Comparison of ENCODE assay signal across 7 cellular contexts in the genomic region with DNA sequence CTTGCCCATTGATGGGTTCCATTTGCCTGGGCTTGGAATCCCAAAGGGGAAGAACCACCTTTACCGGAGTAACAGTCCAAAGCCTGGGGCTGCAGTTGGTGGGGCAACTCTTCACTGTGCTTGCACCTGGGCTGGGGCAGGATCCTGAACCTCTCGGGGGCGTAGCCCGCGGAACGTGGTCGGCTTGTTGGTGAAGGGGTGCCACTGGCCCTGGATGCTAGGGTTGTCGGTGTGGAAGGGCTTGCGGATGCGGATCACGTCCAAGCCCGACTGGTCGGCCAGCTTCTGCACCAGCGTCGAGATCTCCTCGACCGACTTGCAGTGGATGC. TPM values are rescaled to one million over a fixed set of nuclear protein-coding genes. Genes with fewer than 3 reads are reported as not detected.
A peak's percentile ranks its signal among the peaks of the same experiment; 100 is the strongest.
DNase-seq lines count a peak whose midpoint lies in the region; ATAC-seq and TF ChIP-seq lines count a peak whose summit lies in the region.

No MANE protein-coding gene starts in this region.

- peaks cover 15 to 68% (median 59%) of the 10 kb centered on the region in 4 donors for H3K36me3 ChIP-seq in stomach

- no peak overlapping the region for H3K27ac Mint-ChIP-seq in activated T-helper 2 cell treated with anti-CD3 and anti-CD28 coated beads, Interferon-gamma antibody, Interleukin-2, Interleukin-4, amounts not matched to agents 10 μg/mL and 5 μg/mL and 100 μg/mL, durations not matched to agents 14 hours and 24 hours and 36 hours
- H3K27ac Mint-ChIP-seq in immature natural killer cell = peak overlapping the region in 4 of 6 donors; percentile 60 to 89 (median 84)

- peaks cover 36% of the 10 kb centered on the region for H3K36me3 Mint-ChIP-seq in activated T-helper 2 cell treated with anti-CD3 and anti-CD28 coated beads, Interferon-gamma antibody, Interleukin-2, Interleukin-4, amounts not matched to agents 10 μg/mL and 5 μg/mL and 100 μg/mL, durations not matched to agents 14 hours and 24 hours and 36 hours (ENCODE audit: low read depth)
- H3K36me3 Mint-ChIP-seq in immature natural killer cell = peaks cover 20 to 27% (median 23%) of the 10 kb centered on the region in 3 donors

- intact Hi-C loops in activated T-helper 2 cell treated with anti-CD3 and anti-CD28 coated beads, Interferon-gamma antibody, Interleukin-2, Interleukin-4, amounts not matched to agents 10 μg/mL and 5 μg/mL and 100 μg/mL, durations not matched to agents 14 hours and 24 hours and 36 hours (cut with micrococcal nuclease) = no loop called here
- intact Hi-C loops in stomach (cut with DNase I; ENCODE audit: low total_unique reads) = no loop called here

- TF ChIP-seq POLR2A in stomach (IDR thresholded peaks at IDR 0.05) = no peak

- H3K4me1 Mint-ChIP-seq in activated T-helper 2 cell treated with anti-CD3 and anti-CD28 coated beads, Interferon-gamma antibody, Interleukin-2, Interleukin-4, amounts not matched to agents 10 μg/mL and 5 μg/mL and 100 μg/mL, durations not matched to agents 14 hours and 24 hours and 36 hours (ENCODE audit: low read depth) = peaks cover 15% of the 10 kb centered on the region
- peaks cover 26 to 28% of the 10 kb centered on the region in 2 donors for H3K4me1 Mint-ChIP-seq in immature natural killer cell

- peaks cover 21 to 52% (median 44%) of the 10 kb centered on the region in 4 donors for H3K4me1 ChIP-seq in stomach

- no peak for TF ChIP-seq EP300 in stomach (IDR thresholded peaks at IDR 0.05)

- H3K27ac ChIP-seq in stomach = peak overlapping the region in 4 of 5 donors; percentile 75 to 86 (median 82)

- H3K9me3 Mint-ChIP-seq in activated T-helper 2 cell treated with anti-CD3 and anti-CD28 coated beads, Interferon-gamma antibody, Interleukin-2, Interleukin-4, amounts not matched to agents 10 μg/mL and 5 μg/mL and 100 μg/mL, durations not matched to agents 14 hours and 24 hours and 36 hours = no peaks in the 10 kb centered on the region
- no peaks in the 10 kb centered on the region for H3K9me3 Mint-ChIP-seq in immature natural killer cell

- H3K27me3 Mint-ChIP-seq in activated T-helper 2 cell treated with anti-CD3 and anti-CD28 coated beads, Interferon-gamma antibody, Interleukin-2, Interleukin-4, amounts not matched to agents 10 μg/mL and 5 μg/mL and 100 μg/mL, durations not matched to agents 14 hours and 24 hours and 36 hours (ENCODE audit: low read depth) = no peaks in the 10 kb centered on the region
- H3K27me3 Mint-ChIP-seq in immature natural killer cell (ENCODE audit: low read depth in 3 of 3) = peaks cover 0 to 7% (median 4%) of the 10 kb centered on the region in 3 donors

- no peak for DNase-seq in activated T-helper 2 cell treated with anti-CD3 and anti-CD28 coated beads, Interferon-gamma antibody, Interleukin-2, Interleukin-4, amounts not matched to agents 10 μg/mL and 5 μg/mL and 100 μg/mL, durations not matched to agents 14 hours and 24 hours and 36 hours (ENCODE audit: low spot score)
- DNase-seq in immature natural killer cell (no peak), stomach (no peak), NCI-H1092 (lab: John Stamatoyannopoulos, UW) (no peak), GF-D8 (lab: John Stamatoyannopoulos, UW) (no peak)
- no peak for DNase-seq in activated CD4-positive, CD25-positive, alpha-beta regulatory T cell treated with anti-CD3 and anti-CD28 coated beads, Interleukin-2, amount 50 U/mL, for 72 hours

- H3K27me3 ChIP-seq in stomach = no peaks in the 10 kb centered on the region

- peak; percentile 2 for ATAC-seq in HG03159 (IDR thresholded peaks at IDR 0.05; ENCODE audit: unreplicated experiment)

- peak overlapping the region; percentile 96 for H3K4me3 Mint-ChIP-seq in activated T-helper 2 cell treated with anti-CD3 and anti-CD28 coated beads, Interferon-gamma antibody, Interleukin-2, Interleukin-4, amounts not matched to agents 10 μg/mL and 5 μg/mL and 100 μg/mL, durations not matched to agents 14 hours and 24 hours and 36 hours (ENCODE audit: low read depth)
- peak overlapping the region; percentile 89 to 96 (median 91) for H3K4me3 Mint-ChIP-seq in immature natural killer cell

- H3K9me3 ChIP-seq in stomach = no peaks in the 10 kb centered on the region

- TF ChIP-seq CTCF in stomach (IDR thresholded peaks at IDR 0.05) = no peak

- H3K4me3 ChIP-seq in stomach = peak overlapping the region; percentile 66 to 94 (median 92)

- 13 to 34% (median 14%) methylated on average over 10 to 17 of the region's 17 CpGs for WGBS in stomach, 5 donors

RNA-seq across cellular contexts. Expression of a gene that starts 0.7 kb away (rescaled TPM):
- total RNA-seq in activated T-helper 2 cell treated with anti-CD3 and anti-CD28 coated beads, Interferon-gamma antibody, Interleukin-2, Interleukin-4, amounts not matched to agents 10 μg/mL and 5 μg/mL and 100 μg/mL, durations not matched to agents 14 hours and 24 hours and 36 hours = 62.7 TPM in 2 replicates
- polyA plus RNA-seq in immature natural killer cell (100 to 1,000 TPM; 117 to 163 (median 129) TPM), stomach (100 to 1,000 TPM in 1 of 3 donors, 10 to 100 TPM in 2; 91.2 to 131 (median 98.6) TPM)
- 100 to 1,000 TPM in 1 of 5 donors, 10 to 100 TPM in 4; 29.9 to 243 (median 93.3) TPM for total RNA-seq in stomach

RNA-seq across cellular contexts. Expression of a gene that starts 0.8 kb away (rescaled TPM):
- total RNA-seq in activated T-helper 2 cell treated with anti-CD3 and anti-CD28 coated beads, Interferon-gamma antibody, Interleukin-2, Interleukin-4, amounts not matched to agents 10 μg/mL and 5 μg/mL and 100 μg/mL, durations not matched to agents 14 hours and 24 hours and 36 hours = 25.9 and 27.2 TPM in 2 replicates
- polyA plus RNA-seq in immature natural killer cell (1 to 10 TPM in 1 of 3 donors, under 1 TPM in 1, not detected in 1; 0.76 to 5.7 TPM), stomach (1 to 10 TPM; 2.3 to 4.8 (median 4.7) TPM)
- total RNA-seq in stomach = 10 to 100 TPM in 2 of 5 donors, 1 to 10 TPM in 2, not detected in 1; 4.2 to 30.8 (median 18.0) TPM

RNA-seq across cellular contexts. Expression of a gene that starts 13.0 kb away (rescaled TPM):
- 19.2 and 22.2 TPM in 2 replicates for total RNA-seq in activated T-helper 2 cell treated with anti-CD3 and anti-CD28 coated beads, Interferon-gamma antibody, Interleukin-2, Interleukin-4, amounts not matched to agents 10 μg/mL and 5 μg/mL and 100 μg/mL, durations not matched to agents 14 hours and 24 hours and 36 hours
- 10 to 100 TPM in 1 of 3 donors, 1 to 10 TPM in 2; 5.8 to 13.1 (median 7.1) TPM for polyA plus RNA-seq in immature natural killer cell
- total RNA-seq in stomach = 10 to 100 TPM; 41.2 to 70.7 (median 52.5) TPM
- 10 to 100 TPM; 34.7 to 58.2 (median 39.1) TPM for polyA plus RNA-seq in stomach

RNA-seq across cellular contexts. Expression of a gene that starts 17.3 kb away (rescaled TPM):
- total RNA-seq in activated T-helper 2 cell treated with anti-CD3 and anti-CD28 coated beads, Interferon-gamma antibody, Interleukin-2, Interleukin-4, amounts not matched to agents 10 μg/mL and 5 μg/mL and 100 μg/mL, durations not matched to agents 14 hours and 24 hours and 36 hours = 1.3 and 1.6 TPM in 2 replicates
- polyA plus RNA-seq in immature natural killer cell = under 1 TPM in 1 of 3 donors, not detected in 2; 0.35 TPM
- total RNA-seq in stomach = 10 to 100 TPM in 3 of 5 donors, 1 to 10 TPM in 2; 7.6 to 96.3 (median 25.5) TPM
- 1 to 10 TPM; 5.1 to 6.2 (median 6.1) TPM for polyA plus RNA-seq in stomach

RNA-seq across cellular contexts. Expression of a gene that starts 44.3 kb away (rescaled TPM):
- 0.53 and 0.64 TPM in 2 replicates for total RNA-seq in activated T-helper 2 cell treated with anti-CD3 and anti-CD28 coated beads, Interferon-gamma antibody, Interleukin-2, Interleukin-4, amounts not matched to agents 10 μg/mL and 5 μg/mL and 100 μg/mL, durations not matched to agents 14 hours and 24 hours and 36 hours
- polyA plus RNA-seq in immature natural killer cell (1 to 10 TPM in 1 of 3 donors, under 1 TPM in 1, not detected in 1; 0.28 to 1.1 TPM), stomach (under 1 TPM; 0.20 to 0.76 (median 0.75) TPM)
- 1 to 10 TPM in 1 of 5 donors, not detected in 4; 2.4 TPM for total RNA-seq in stomach
